ENCODE assay signal across 18 cellular contexts in the genomic region with DNA sequence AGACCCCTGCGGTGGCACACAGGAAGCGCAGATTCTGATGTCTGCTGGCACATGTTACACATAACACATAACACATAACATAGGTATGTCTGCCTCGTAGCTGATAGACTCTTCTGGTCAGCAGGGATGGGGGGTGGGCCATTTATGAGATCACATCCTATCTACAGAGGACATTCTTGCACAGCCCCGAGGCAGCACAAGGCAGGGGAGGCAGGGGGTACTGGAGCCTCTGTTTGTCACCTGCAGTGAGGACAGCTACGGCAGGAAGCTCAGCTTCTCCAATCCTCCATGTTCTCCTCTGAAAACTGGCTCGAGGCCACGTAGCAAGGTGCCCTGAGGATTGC. TPM values are rescaled to one million over a fixed set of nuclear protein-coding genes. Genes with fewer than 3 reads are reported as not detected.
DNase-seq lines count a peak whose midpoint lies in the region; ATAC-seq and TF ChIP-seq lines count a peak whose summit lies in the region.
"Had no signal": no experiment of that assay in that cellular context is flagged by ENCODE, and none has a peak within 500 bp of the region (broad histone marks: within the 10 kb centered on the region; RNA-seq: fewer than 3 reads in every experiment).

No MANE protein-coding gene starts in this region.

- TF ChIP-seq CTCF in coronary artery (IDR thresholded peaks at IDR 0.05) (no peak), osteocyte (IDR thresholded peaks at IDR 0.05) (no peak)

- no peaks in the 10 kb centered on the region for H3K36me3 Mint-ChIP-seq in osteocyte (ENCODE audit: unreplicated experiment)
- H3K36me3 Mint-ChIP-seq in effector memory CD8-positive, alpha-beta T cell (ENCODE audit: insufficient read depth), result no peaks in the 10 kb centered on the region
- no peaks in the 10 kb centered on the region for H3K36me3 Mint-ChIP-seq in activated naive CD8-positive, alpha-beta T cell treated with anti-CD3 and anti-CD28 coated beads, Interleukin-2, amount 50 U/mL, for 24 hours (ENCODE audit: low read depth)
- H3K36me3 Mint-ChIP-seq: CD4-positive, CD25-positive, alpha-beta regulatory T cell; CD8-positive, alpha-beta T cell had no signal

- H3K4me3 ChIP-seq in coronary artery, result no peak overlapping the region
- H3K4me3 ChIP-seq: BLaER1, HAP-1 had no signal

- ATAC-seq in effector memory CD8-positive, alpha-beta T cell (replicated peaks), result no peak
- ATAC-seq in left lobe of liver, result no peak
- no peak for ATAC-seq in activated naive CD8-positive, alpha-beta T cell treated with anti-CD3 and anti-CD28 coated beads, Interleukin-2, amount 50 U/mL, for 24 hours
- ATAC-seq: CD8-positive, alpha-beta T cell had no signal

- H3K27me3 Mint-ChIP-seq in osteocyte (ENCODE audit: unreplicated experiment), result peaks cover 20% of the 10 kb centered on the region
- peaks cover 57 to 73% of the 10 kb centered on the region in 2 donors for H3K27me3 Mint-ChIP-seq in effector memory CD8-positive, alpha-beta T cell
- H3K27me3 Mint-ChIP-seq in activated naive CD8-positive, alpha-beta T cell treated with anti-CD3 and anti-CD28 coated beads, Interleukin-2, amount 50 U/mL, for 24 hours, result peaks cover 4% of the 10 kb centered on the region

- no peaks in the 10 kb centered on the region for H3K4me1 Mint-ChIP-seq in osteocyte (ENCODE audit: unreplicated experiment)
- peaks cover 0 to 10% of the 10 kb centered on the region in 2 donors for H3K4me1 Mint-ChIP-seq in effector memory CD8-positive, alpha-beta T cell (ENCODE audit: low read depth in 2 of 2)
- no peaks in the 10 kb centered on the region for H3K4me1 Mint-ChIP-seq in activated naive CD8-positive, alpha-beta T cell treated with anti-CD3 and anti-CD28 coated beads, Interleukin-2, amount 50 U/mL, for 24 hours

- peak; percentile 45 for DNase-seq in activated effector memory CD4-positive, alpha-beta T cell treated with anti-CD3 and anti-CD28 coated beads, Interleukin-2, amount 50 U/mL, for 16 hours
- DNase-seq in activated effector memory CD4-positive, alpha-beta T cell treated with Interleukin-2 at 50 U/mL for 16 hours, result no peak
- DNase-seq in coronary artery (ENCODE audit: low spot score) (peak; percentile 45), osteocyte (ENCODE audit: extremely low spot score, unreplicated experiment) (peak; percentile 73), left lobe of liver (ENCODE audit: low spot score) (no peak)
- no peak for DNase-seq in effector memory CD8-positive, alpha-beta T cell
- no peak for DNase-seq in activated naive CD8-positive, alpha-beta T cell treated with anti-CD3 and anti-CD28 coated beads, Interleukin-2, amount 50 U/mL, for 24 hours
- DNase-seq: Caco-2; CD4-positive, CD25-positive, alpha-beta regulatory T cell; CD8-positive, alpha-beta T cell; DMS153; DND-41; GOT3 had no signal

- no peak overlapping the region for H3K27ac Mint-ChIP-seq in osteocyte (ENCODE audit: unreplicated experiment)
- H3K27ac Mint-ChIP-seq in effector memory CD8-positive, alpha-beta T cell, result no peak overlapping the region
- no peak overlapping the region for H3K27ac Mint-ChIP-seq in activated naive CD8-positive, alpha-beta T cell treated with anti-CD3 and anti-CD28 coated beads, Interleukin-2, amount 50 U/mL, for 24 hours
- H3K27ac Mint-ChIP-seq: B cell; CD4-positive, CD25-positive, alpha-beta regulatory T cell; CD8-positive, alpha-beta T cell had no signal

- no peak overlapping the region for H3K27ac ChIP-seq in coronary artery
- H3K27ac ChIP-seq: 22Rv1, BLaER1, C4-2B had no signal

- H3K9me3 Mint-ChIP-seq in osteocyte (ENCODE audit: unreplicated experiment), result no peaks in the 10 kb centered on the region
- H3K9me3 Mint-ChIP-seq in effector memory CD8-positive, alpha-beta T cell, result no peaks in the 10 kb centered on the region
- no peaks in the 10 kb centered on the region for H3K9me3 Mint-ChIP-seq in activated naive CD8-positive, alpha-beta T cell treated with anti-CD3 and anti-CD28 coated beads, Interleukin-2, amount 50 U/mL, for 24 hours
- H3K9me3 Mint-ChIP-seq: CD8-positive, alpha-beta T cell had no signal

- H3K4me3 Mint-ChIP-seq in osteocyte (ENCODE audit: unreplicated experiment), result no peak overlapping the region
- no peak overlapping the region for H3K4me3 Mint-ChIP-seq in effector memory CD8-positive, alpha-beta T cell
- no peak overlapping the region for H3K4me3 Mint-ChIP-seq in activated naive CD8-positive, alpha-beta T cell treated with anti-CD3 and anti-CD28 coated beads, Interleukin-2, amount 50 U/mL, for 24 hours
- H3K4me3 Mint-ChIP-seq: B cell; CD4-positive, CD25-positive, alpha-beta regulatory T cell; CD8-positive, alpha-beta T cell had no signal

RNA-seq across cellular contexts. Expression of a gene that starts 16.7 kb away (rescaled TPM):
- total RNA-seq in osteocyte (28.2 and 31.0 TPM in 2 replicates), left lobe of liver (9.5 TPM)

RNA-seq across cellular contexts. Expression of a gene that starts 53.6 kb away (rescaled TPM):
- total RNA-seq in osteocyte, result not detected in 2 replicates
- total RNA-seq in left lobe of liver, result 0.38 TPM
- total RNA-seq: Caco-2; CD4-positive, CD25-positive, alpha-beta regulatory T cell had no signal

Comparison
In these comparisons a context has a peak if more than half of its experiments do, and no peak if none do; other contexts are left out.
1. DNase-seq: peak in activated effector memory CD4-positive, alpha-beta T cell treated with anti-CD3 and anti-CD28 coated beads, Interleukin-2, amount 50 U/mL, for 16 hours (single experiment), coronary artery (single experiment) and osteocyte (single experiment); none in activated effector memory CD4-positive, alpha-beta T cell treated with Interleukin-2 at 50 U/mL for 16 hours (single experiment), effector memory CD8-positive, alpha-beta T cell (0 of 3), left lobe of liver (single experiment) and activated naive CD8-positive, alpha-beta T cell treated with anti-CD3 and anti-CD28 coated beads, Interleukin-2, amount 50 U/mL, for 24 hours (single experiment).